Comparison of ENCODE assay signal across 1 cellular context in genomic region chr6:154995241-154996162, GRCh38.
TF ChIP-seq lines count a peak whose summit lies in the region.

Gene TIAM2 (plus strand): TSS chr6:154995315. CDS start chr6:155129224, 133,909 bp downstream.

TF ChIP-seq in HepG2, 621 proteins besides CTCF, POLR2A, EP300 and RAD21 (continued from another document and continues in another):
- TF ChIP-seq ZNF512B (CRISPR knock-in tag; IDR thresholded peaks at IDR 0.05; ENCODE audit: borderline replicate concordance) (peak; percentile 82; the same call in 1 of the 2 replicates), ZBTB42 (CRISPR knock-in tag; IDR thresholded peaks at IDR 0.05) (no peak), NR0B2 (CRISPR knock-in tag; IDR thresholded peaks at IDR 0.05) (peak; percentile 50; the same call in 1 of the 2 replicates), XRCC5 (optimal IDR thresholded peaks at IDR 0.05; ENCODE audit: low read length) (peak; percentile 67), ZFP36L2 (CRISPR knock-in tag; IDR thresholded peaks at IDR 0.05) (no peak), ZNF672 (CRISPR knock-in tag; IDR thresholded peaks at IDR 0.05) (no peak), KLF12 (CRISPR knock-in tag; IDR thresholded peaks at IDR 0.05; ENCODE audit: borderline replicate concordance) (peak; percentile 29; the same call in 1 of the 2 replicates), ZHX1 (CRISPR knock-in tag; IDR thresholded peaks at IDR 0.05; ENCODE audit: low read depth) (no peak), SMC3 (IDR thresholded peaks at IDR 0.05; ENCODE audit: low read length) (no peak), ZNF24 (IDR thresholded peaks at IDR 0.05) (no peak), TAF1 (CRISPR knock-in tag; IDR thresholded peaks at IDR 0.05) (no peak), SMAD9 (CRISPR knock-in tag; IDR thresholded peaks at IDR 0.05) (no peak), ZBTB46 (CRISPR knock-in tag; IDR thresholded peaks at IDR 0.05; ENCODE audit: borderline replicate concordance) (no peak), ZNF790 (CRISPR knock-in tag; IDR thresholded peaks at IDR 0.05; ENCODE audit: borderline replicate concordance) (no peak), ZBTB25 (CRISPR knock-in tag; IDR thresholded peaks at IDR 0.05) (no peak), ZNF605 (CRISPR knock-in tag; IDR thresholded peaks at IDR 0.05) (no peak), RFXAP (CRISPR knock-in tag; IDR thresholded peaks at IDR 0.05; ENCODE audit: borderline replicate concordance) (0 out of 2 replicates have a peak, but pooled peaks have one; percentile 30), GATAD2A (CRISPR knock-in tag; IDR thresholded peaks at IDR 0.05) (no peak), HOXD1 (CRISPR knock-in tag; IDR thresholded peaks at IDR 0.05) (no peak), ZNF234 (CRISPR knock-in tag; conservative IDR thresholded peaks at IDR 0.05) (no peak), ZMYM4 (CRISPR knock-in tag; IDR thresholded peaks at IDR 0.05) (peak; percentile 46; the same call in 1 of the 2 replicates), PBX2 (CRISPR knock-in tag; IDR thresholded peaks at IDR 0.05) (no peak), BRD4 (CRISPR knock-in tag; IDR thresholded peaks at IDR 0.05) (no peak), ZBTB44 (CRISPR knock-in tag; IDR thresholded peaks at IDR 0.05) (no peak), ZNF543 (CRISPR knock-in tag; IDR thresholded peaks at IDR 0.05) (no peak), BCL6 (CRISPR knock-in tag; IDR thresholded peaks at IDR 0.05) (no peak), AKAP8 (CRISPR knock-in tag; IDR thresholded peaks at IDR 0.05) (no peak), ZFX (CRISPR knock-in tag; IDR thresholded peaks at IDR 0.05; ENCODE audit: low read depth) (peak; percentile 21; the same call in 1 of the 2 replicates), SIX1 (CRISPR knock-in tag; IDR thresholded peaks at IDR 0.05; ENCODE audit: borderline replicate concordance) (no peak), TSC22D2 (CRISPR knock-in tag; IDR thresholded peaks at IDR 0.05; ENCODE audit: borderline replicate concordance) (no peak), MAF1 (CRISPR knock-in tag; IDR thresholded peaks at IDR 0.05; ENCODE audit: borderline replicate concordance) (no peak), MEIS2 (CRISPR knock-in tag; IDR thresholded peaks at IDR 0.05) (peak; percentile 31; the same call in 1 of the 2 replicates), SCMH1 (CRISPR knock-in tag; IDR thresholded peaks at IDR 0.05; ENCODE audit: borderline replicate concordance) (no peak), ZNF362 (CRISPR knock-in tag; IDR thresholded peaks at IDR 0.05; ENCODE audit: borderline replicate concordance) (no peak), ZNF615 (CRISPR knock-in tag; IDR thresholded peaks at IDR 0.05; ENCODE audit: borderline replicate concordance) (no peak), ZNF44 (CRISPR knock-in tag; IDR thresholded peaks at IDR 0.05) (no peak), MIXL1 (CRISPR knock-in tag; IDR thresholded peaks at IDR 0.05) (no peak), ZNF274 (CRISPR knock-in tag; IDR thresholded peaks at IDR 0.05) (peak; percentile 16; the same call in 1 of the 2 replicates), SETDB1 (CRISPR knock-in tag; IDR thresholded peaks at IDR 0.05; ENCODE audit: borderline replicate concordance) (no peak), ZNF10 (CRISPR knock-in tag; IDR thresholded peaks at IDR 0.05; ENCODE audit: borderline replicate concordance, low read depth) (no peak), HMG20B (CRISPR knock-in tag; conservative IDR thresholded peaks at IDR 0.05) (no peak), MEIS1 (CRISPR knock-in tag; IDR thresholded peaks at IDR 0.05; ENCODE audit: borderline replicate concordance) (no peak), ISX (CRISPR knock-in tag; conservative IDR thresholded peaks at IDR 0.05) (no peak), NPAS2 (CRISPR knock-in tag; IDR thresholded peaks at IDR 0.05; ENCODE audit: borderline replicate concordance) (no peak), ZNF350 (CRISPR knock-in tag; IDR thresholded peaks at IDR 0.05; ENCODE audit: borderline replicate concordance, low read depth) (no peak), RERE (CRISPR knock-in tag; IDR thresholded peaks at IDR 0.05; ENCODE audit: low read depth) (no peak), ZNF17 (CRISPR knock-in tag; IDR thresholded peaks at IDR 0.05) (no peak), PITX1 (CRISPR knock-in tag; IDR thresholded peaks at IDR 0.05) (0 out of 2 replicates have a peak, but pooled peaks have one; percentile 43)
